Comparison of ENCODE assay signal across 8 cellular contexts in the genomic region with DNA sequence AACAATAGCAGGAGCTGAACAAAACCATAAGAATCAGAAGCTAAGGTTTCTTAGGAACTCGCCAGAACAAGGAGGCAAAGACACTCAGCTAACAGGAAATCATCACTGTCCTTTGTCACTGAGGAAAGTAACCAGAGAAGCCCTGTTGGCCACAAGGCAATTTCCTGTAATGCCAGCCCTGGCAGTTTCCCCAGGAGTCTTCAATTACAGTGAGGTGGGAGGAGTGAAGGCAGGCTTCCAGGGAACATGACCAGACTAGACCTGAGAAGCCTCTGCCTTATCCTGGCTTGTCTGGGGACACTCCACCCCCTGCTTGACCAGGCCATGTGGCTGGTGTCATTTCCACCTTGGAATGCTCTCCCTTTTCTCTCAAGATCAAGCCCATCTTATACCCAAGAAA.
DNase-seq lines count a peak whose midpoint lies in the region; ATAC-seq and TF ChIP-seq lines count a peak whose summit lies in the region.

No MANE protein-coding gene starts in this region.

- H3K4me3 ChIP-seq in A673 (ENCODE audit: low read depth, low read length, poor library complexity, severe bottlenecking) = no peak overlapping the region
- no peak overlapping the region for H3K4me3 ChIP-seq in HFF-Myc (replicated peaks; ENCODE audit: low read depth, low read length)
- no peak overlapping the region for H3K4me3 ChIP-seq in left ventricle myocardium inferior
- H3K4me3 ChIP-seq in WERI-Rb-1 (ENCODE audit: low read depth, low read length) = no peak overlapping the region

- POLR2A ChIA-PET in A673 (lab: Charles Lee; ENCODE audit: low non-redundant PET) = no interaction called here

- DNase-seq in A673 (ENCODE audit: low spot score) (peak; percentile 14), HFF-Myc (ENCODE audit: extremely low read depth, low read depth) (peak; percentile 70), SW 1271 (lab: John Stamatoyannopoulos, UW) (peak; percentile 6 to 13), left ventricle myocardium inferior (peak; percentile 28), WERI-Rb-1 (no peak), NCI-H82 (lab: John Stamatoyannopoulos, UW) (no peak)

- H3K36me3 ChIP-seq in A673 (ENCODE audit: insufficient read depth, low read length, poor library complexity, severe bottlenecking) (no peaks in the 10 kb centered on the region), left ventricle myocardium inferior (no peaks in the 10 kb centered on the region), WERI-Rb-1 (no peaks in the 10 kb centered on the region)

- H3K4me1 ChIP-seq in A673 (ENCODE audit: insufficient read depth, low read length, poor library complexity, severe bottlenecking) (no peaks in the 10 kb centered on the region), left ventricle myocardium inferior (no peaks in the 10 kb centered on the region)

- CTCF ChIA-PET in A673 (lab: Charles Lee) = no interaction called here

- no peak overlapping the region for H3K27ac ChIP-seq in A673 (ENCODE audit: low read depth, low read length, poor library complexity, severe bottlenecking)
- no peak overlapping the region for H3K27ac ChIP-seq in left ventricle myocardium inferior (replicated peaks)
- H3K27ac ChIP-seq in WERI-Rb-1 = no peak overlapping the region

- peaks cover 5% of the 10 kb centered on the region for H3K27me3 ChIP-seq in A673 (replicated peaks; ENCODE audit: insufficient read depth, low read depth, low read length, poor library complexity)
- no peaks in the 10 kb centered on the region for H3K27me3 ChIP-seq in left ventricle myocardium inferior (ENCODE audit: low read depth)
- peaks cover 25% of the 10 kb centered on the region for H3K27me3 ChIP-seq in WERI-Rb-1 (ENCODE audit: insufficient read depth, low read depth, severe bottlenecking)

- ATAC-seq in HG03520 (IDR thresholded peaks at IDR 0.05; ENCODE audit: unreplicated experiment) (no peak), HG03457 (IDR thresholded peaks at IDR 0.05; ENCODE audit: unreplicated experiment) (no peak)

- TF ChIP-seq CTCF in A673 (conservative IDR thresholded peaks at IDR 0.05; ENCODE audit: low read depth, low read length) (no peak), HFF-Myc (IDR thresholded peaks at IDR 0.05; ENCODE audit: low read depth, low read length, missing control alignments) (no peak), left ventricle myocardium inferior (IDR thresholded peaks at IDR 0.05; ENCODE audit: borderline replicate concordance) (no peak), WERI-Rb-1 (IDR thresholded peaks at IDR 0.05; ENCODE audit: low read depth, low read length) (no peak)

- BruUV-seq in A673 (replicated peaks; lab: Mats Ljungman, UMichigan) = no TSS peak

- intact Hi-C loops in A673 (cut with micrococcal nuclease; ENCODE audit: unreplicated experiment) (no loop called here), left ventricle myocardium inferior (cut with micrococcal nuclease) (no loop called here)

- H3K9me3 ChIP-seq in A673 (ENCODE audit: low read depth, low read length, poor library complexity, severe bottlenecking) (no peaks in the 10 kb centered on the region), left ventricle myocardium inferior (replicated peaks) (no peaks in the 10 kb centered on the region), WERI-Rb-1 (ENCODE audit: severe bottlenecking) (no peaks in the 10 kb centered on the region)

Comparison
In these comparisons a context has a peak if more than half of its experiments do, and no peak if none do; other contexts are left out.
1. DNase-seq: peak in A673 (single experiment), HFF-Myc (single experiment), SW 1271 (2 of 2) and left ventricle myocardium inferior (single experiment); none in WERI-Rb-1 (single experiment) and NCI-H82 (single experiment).